ENCODE assay signal across 19 cellular contexts in the genomic region with DNA sequence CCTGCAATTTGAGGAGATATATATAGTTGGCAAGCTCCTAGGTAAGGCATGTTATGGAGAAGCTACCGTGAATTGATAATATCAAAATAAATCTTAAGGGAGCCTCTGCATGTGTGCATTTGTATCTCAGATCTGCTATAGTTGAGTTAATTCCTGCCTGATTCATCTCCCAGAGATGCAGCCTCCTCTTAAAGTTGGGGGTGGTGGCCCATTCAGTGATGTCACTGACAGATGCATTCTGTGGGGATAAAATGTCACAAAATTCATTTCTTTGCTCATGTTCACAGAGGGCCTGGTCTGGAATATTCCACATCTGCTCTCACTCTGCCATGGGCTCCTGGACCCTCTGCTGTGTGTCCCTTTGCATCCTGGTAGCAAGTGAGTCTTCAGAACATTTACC.
DNase-seq lines count a peak whose midpoint lies in the region; ATAC-seq, FAIRE-seq and TF ChIP-seq lines count a peak whose summit lies in the region.
"Had no signal": no experiment of that assay in that cellular context is flagged by ENCODE, and none has a peak within 500 bp of the region (broad histone marks: within the 10 kb centered on the region; RNA-seq: fewer than 3 reads in every experiment).

No MANE protein-coding gene starts in this region.

- no peak overlapping the region for H3K9ac ChIP-seq in PC-3 (ENCODE audit: low read length)
- no peak overlapping the region for H3K9ac ChIP-seq in astrocyte (ENCODE audit: low read length)
- peak overlapping the region; percentile 52 for H3K9ac ChIP-seq in skeletal muscle satellite cell (ENCODE audit: low read depth, low read length)
- H3K9ac ChIP-seq: parathyroid adenoma had no signal

- peak overlapping the region; percentile 66 for H3K27ac Mint-ChIP-seq in activated naive CD4-positive, alpha-beta T cell treated with anti-CD3 and anti-CD28 coated beads, Interleukin-2, amount 10 ng/mL, durations not matched to agents 7 days and 5 days
- H3K27ac Mint-ChIP-seq in astrocyte (ENCODE audit: unreplicated experiment), result no peak overlapping the region
- H3K27ac Mint-ChIP-seq: H9 had no signal

- H3K9me3 Mint-ChIP-seq in activated naive CD4-positive, alpha-beta T cell treated with anti-CD3 and anti-CD28 coated beads, Interleukin-2, amount 10 ng/mL, durations not matched to agents 7 days and 5 days, result no peaks in the 10 kb centered on the region
- no peaks in the 10 kb centered on the region for H3K9me3 Mint-ChIP-seq in astrocyte (ENCODE audit: unreplicated experiment)
- H3K9me3 Mint-ChIP-seq: H9 had no signal

- CTCF ChIA-PET in activated naive CD4-positive, alpha-beta T cell treated with anti-CD3 and anti-CD28 coated beads, Interleukin-2, amount 10 ng/mL, durations not matched to agents 7 days and 5 days (lab: Charles Lee), result interaction anchor here (1.3 to 1.7 kb wide), 2 partner anchors 24 to 28 kb away, joined by 8 read pairs; no protein-coding TSS in a partner anchor
- CTCF ChIA-PET in PC-3 (lab: Charles Lee) (no interaction called here), GM10248 (lab: Yijun Ruan, JAX) (interaction anchor here (0.8 to 1.6 kb wide), 6 partner anchors 8 to 220 kb away, joined by 3 to 7 read pairs (median 6); no protein-coding TSS in a partner anchor)

- peaks cover 41% of the 10 kb centered on the region for H3K4me1 ChIP-seq in PC-3 (ENCODE audit: insufficient read depth, low read length)
- peaks cover 37% of the 10 kb centered on the region for H3K4me1 ChIP-seq in astrocyte (ENCODE audit: insufficient read depth, low read length)
- peaks cover 83% of the 10 kb centered on the region for H3K4me1 ChIP-seq in skeletal muscle satellite cell (ENCODE audit: control insufficient read depth, insufficient read depth, low read length)
- H3K4me1 ChIP-seq: Caco-2, esophagus muscularis mucosa, lower lobe of right lung, parathyroid adenoma, sigmoid colon had no signal

- intact Hi-C loops in PC-3 (cut with micrococcal nuclease), result no loop called here

- H3K27ac ChIP-seq in PC-3 (ENCODE audit: low read length) (no peak overlapping the region), astrocyte (ENCODE audit: low read depth, low read length) (peak overlapping the region; percentile 24)
- H3K27ac ChIP-seq: esophagus muscularis mucosa, HL-60, lower lobe of right lung, parathyroid adenoma, sigmoid colon had no signal

- H3K4me3 ChIP-seq in PC-3 (ENCODE audit: low read length) (no peak overlapping the region), astrocyte (ENCODE audit: insufficient read depth, low read depth, low read length) (no peak overlapping the region), skeletal muscle satellite cell (ENCODE audit: low read length) (no peak overlapping the region)
- H3K4me3 ChIP-seq: esophagus muscularis mucosa, lower lobe of right lung, sigmoid colon had no signal

- H3K9me3 ChIP-seq in PC-3 (ENCODE audit: low read length) (no peaks in the 10 kb centered on the region), astrocyte (ENCODE audit: insufficient read depth, low read depth, low read length) (no peaks in the 10 kb centered on the region), skeletal muscle satellite cell (replicated peaks; ENCODE audit: low read length) (no peaks in the 10 kb centered on the region)
- H3K9me3 ChIP-seq: Caco-2, esophagus muscularis mucosa, lower lobe of right lung, sigmoid colon had no signal

- H3K27me3 ChIP-seq in PC-3 (ENCODE audit: low read length) (no peaks in the 10 kb centered on the region), astrocyte (ENCODE audit: insufficient read depth, low read length) (no peaks in the 10 kb centered on the region), skeletal muscle satellite cell (ENCODE audit: control insufficient read depth, insufficient read depth, low read length) (no peaks in the 10 kb centered on the region)
- H3K27me3 ChIP-seq: sigmoid colon had no signal

- no TSS peak for BruUV-seq in PC-3 (replicated peaks; lab: Mats Ljungman, UMichigan)

- H3F3A ChIP-seq in PC-3 (ENCODE audit: low read length, unreplicated experiment), result no peaks in the 10 kb centered on the region

- ATAC-seq in PC-3 (peak; percentile 40), GM18511 (IDR thresholded peaks at IDR 0.05; ENCODE audit: unreplicated experiment) (no peak)
- ATAC-seq: activated CD4-positive, CD25-positive, alpha-beta regulatory T cell treated with anti-CD3 and anti-CD28 coated beads, Interleukin-2, amount 50 U/mL, for 24 hours; lower lobe of right lung had no signal

- H3K9me2 ChIP-seq in PC-3 (replicated peaks; ENCODE audit: low read length), result no peaks in the 10 kb centered on the region

- H3K79me2 ChIP-seq in PC-3 (ENCODE audit: low read length) (no peaks in the 10 kb centered on the region), astrocyte (ENCODE audit: insufficient read depth, low read length) (no peaks in the 10 kb centered on the region)
- H3K79me2 ChIP-seq: parathyroid adenoma had no signal

- peaks cover 41% of the 10 kb centered on the region for H3K27me3 Mint-ChIP-seq in activated naive CD4-positive, alpha-beta T cell treated with anti-CD3 and anti-CD28 coated beads, Interleukin-2, amount 10 ng/mL, durations not matched to agents 7 days and 5 days
- H3K27me3 Mint-ChIP-seq in astrocyte (ENCODE audit: low read depth, unreplicated experiment), result no peaks in the 10 kb centered on the region

- H3K4me2 ChIP-seq in PC-3 (ENCODE audit: low read length) (no peak overlapping the region), astrocyte (ENCODE audit: low read length) (peak overlapping the region; percentile 54), skeletal muscle satellite cell (ENCODE audit: low read length) (peak overlapping the region; percentile 68)

- FAIRE-seq in astrocyte (lab: Jason Lieb, UNC), result no peak

- H4K20me1 ChIP-seq in PC-3 (ENCODE audit: low read length) (no peaks in the 10 kb centered on the region), astrocyte (ENCODE audit: insufficient read depth, low read length) (no peaks in the 10 kb centered on the region)

- TF ChIP-seq CTCF in PC-3 (conservative IDR thresholded peaks at IDR 0.05; ENCODE audit: low read depth, low read length) (no peak), astrocyte (IDR thresholded peaks at IDR 0.05; ENCODE audit: insufficient read depth, low read depth, low read length) (no peak), GM10248 (IDR thresholded peaks at IDR 0.05; ENCODE audit: control extremely low read depth, extremely low read depth, low read depth, missing control alignments) (no peak)

- DNase-seq in activated naive CD4-positive, alpha-beta T cell treated with anti-CD3 and anti-CD28 coated beads, Interleukin-2, amount 10 ng/mL, durations not matched to agents 7 days and 5 days, result no peak
- DNase-seq in activated naive CD4-positive, alpha-beta T cell (lab: John Stamatoyannopoulos, UW), result no peak
- DNase-seq in PC-3 (peak; percentile 32), astrocyte (ENCODE audit: low read depth) (no peak), KG1 (lab: John Stamatoyannopoulos, UW) (no peak), GM10248 (ENCODE audit: extremely low spot score) (no peak)
- DNase-seq: Caco-2; H9; lower lobe of right lung; NCI-H1930; Right ventricle myocardium superior; sigmoid colon; stimulated activated CD4-positive, alpha-beta T cell treated with anti-CD3 and anti-CD28 coated beads, Interleukin-2, amount 100 ng/mL, for 48 hours had no signal

- no peaks in the 10 kb centered on the region for H3K4me1 Mint-ChIP-seq in activated naive CD4-positive, alpha-beta T cell treated with anti-CD3 and anti-CD28 coated beads, Interleukin-2, amount 10 ng/mL, durations not matched to agents 7 days and 5 days
- peaks cover 48% of the 10 kb centered on the region for H3K4me1 Mint-ChIP-seq in astrocyte (ENCODE audit: low read depth, unreplicated experiment)
- H3K4me1 Mint-ChIP-seq: H9 had no signal

- H3K4me3 Mint-ChIP-seq in activated naive CD4-positive, alpha-beta T cell treated with anti-CD3 and anti-CD28 coated beads, Interleukin-2, amount 10 ng/mL, durations not matched to agents 7 days and 5 days, result peak overlapping the region; percentile 48
- H3K4me3 Mint-ChIP-seq in astrocyte (ENCODE audit: unreplicated experiment), result no peak overlapping the region
- H3K4me3 Mint-ChIP-seq: H9 had no signal

- H3K36me3 ChIP-seq in PC-3 (ENCODE audit: low read depth, low read length), result no peaks in the 10 kb centered on the region
- H3K36me3 ChIP-seq in astrocyte (ENCODE audit: insufficient read depth, low read length), result no peaks in the 10 kb centered on the region
- H3K36me3 ChIP-seq in skeletal muscle satellite cell (ENCODE audit: insufficient read depth, low read length), result no peaks in the 10 kb centered on the region
- H3K36me3 ChIP-seq: esophagus muscularis mucosa, lower lobe of right lung, sigmoid colon had no signal

- H2AFZ ChIP-seq in PC-3 (ENCODE audit: low read length) (no peak overlapping the region), astrocyte (ENCODE audit: low read depth, low read length) (no peak overlapping the region)
- H2AFZ ChIP-seq: parathyroid adenoma had no signal

- POLR2A ChIA-PET in PC-3 (lab: Charles Lee; ENCODE audit: unreplicated experiment) (no interaction called here), GM10248 (lab: Yijun Ruan, JAX) (no interaction called here)

- no peaks in the 10 kb centered on the region for H3K36me3 Mint-ChIP-seq in activated naive CD4-positive, alpha-beta T cell treated with anti-CD3 and anti-CD28 coated beads, Interleukin-2, amount 10 ng/mL, durations not matched to agents 7 days and 5 days
- no peaks in the 10 kb centered on the region for H3K36me3 Mint-ChIP-seq in astrocyte (ENCODE audit: low read depth, unreplicated experiment)
